Comparison of ENCODE assay signal across 10 cellular contexts in genomic region chr9:114288233-114289051, GRCh38. TPM values are rescaled to one million over a fixed set of nuclear protein-coding genes. Genes with fewer than 3 reads are reported as not detected.
A peak's percentile ranks its signal among the peaks of the same experiment; 100 is the strongest.
DNase-seq lines count a peak whose midpoint lies in the region; ATAC-seq and TF ChIP-seq lines count a peak whose summit lies in the region.
"Had no signal": no experiment of that assay in that cellular context is flagged by ENCODE, and none has a peak within 500 bp of the region (broad histone marks: within the 10 kb centered on the region; RNA-seq: fewer than 3 reads in every experiment).

No MANE protein-coding gene starts in this region.

- peak overlapping the region; percentile 26 for H2BK15ac ChIP-seq in mesenchymal stem cell (ENCODE audit: low read depth, poor library complexity, severe bottlenecking)

- peak overlapping the region in 1 of 2 experiments; percentile 17 for H3K4ac ChIP-seq in mesenchymal stem cell (ENCODE audit: low read depth in 1 of 2, low read length in 2 of 2)

- peak; percentile 15 for DNase-seq in 8988T
- peak; percentile 67 for DNase-seq in HPDE6-E6E7 (ENCODE audit: extremely low spot score)
- DNase-seq in chondrocyte (ENCODE audit: low spot score), result peak; percentile 82
- peak; percentile 85 for DNase-seq in mesenchymal stem cell
- DNase-seq in cerebellar nuclear complex (lab: John Stamatoyannopoulos, UW), result no peak
- DNase-seq in NCI-H1417 treated with DMSO at 0.1 percent for 48 hours (lab: John Stamatoyannopoulos, UW), result no peak
- DNase-seq in T-helper 2 cell treated with Interferon-gamma antibody and Interleukin-4, amounts not matched to agents 5 μg/mL and 100 μg/mL, for 36 hours (ENCODE audit: low spot score), result no peak

- H3K79me1 ChIP-seq in mesenchymal stem cell (replicated peaks; ENCODE audit: low read length, poor library complexity, severe bottlenecking), result peaks cover 11% of the 10 kb centered on the region

- no peak for ATAC-seq in GM21737 (IDR thresholded peaks at IDR 0.05; ENCODE audit: unreplicated experiment)

- H2BK12ac ChIP-seq in mesenchymal stem cell (ENCODE audit: low read length in 2 of 2), result peak overlapping the region in 1 of 2 experiments; percentile 17

- no peaks in the 10 kb centered on the region for H3K27me3 ChIP-seq in mesenchymal stem cell (ENCODE audit: control insufficient read depth in 1 of 2, insufficient read depth in 1 of 2, low read length in 2 of 2)

- H3K23ac ChIP-seq in mesenchymal stem cell (ENCODE audit: low read length in 2 of 2), result no peak overlapping the region

- no peak overlapping the region for H3K14ac ChIP-seq in mesenchymal stem cell (ENCODE audit: low read length in 2 of 2)

- H3K27ac Mint-ChIP-seq in chondrocyte (ENCODE audit: unreplicated experiment), result peak overlapping the region; percentile 87
- no peak overlapping the region for H3K27ac Mint-ChIP-seq in T-helper 2 cell treated with Interferon-gamma antibody and Interleukin-4, amounts not matched to agents 5 μg/mL and 100 μg/mL, for 36 hours

- no peak overlapping the region for H3K4me2 ChIP-seq in mesenchymal stem cell (ENCODE audit: low read length, poor library complexity, severe bottlenecking)

- H3K4me3 ChIP-seq in mesenchymal stem cell (ENCODE audit: insufficient read depth in 1 of 2, low read depth in 1 of 2, low read length in 2 of 2), result no peak overlapping the region

- no peaks in the 10 kb centered on the region for H3K9me3 ChIP-seq in mesenchymal stem cell (ENCODE audit: control insufficient read depth, low read length)

- no peaks in the 10 kb centered on the region for H3K9me3 Mint-ChIP-seq in chondrocyte (ENCODE audit: low read depth)
- no peaks in the 10 kb centered on the region for H3K9me3 Mint-ChIP-seq in T-helper 2 cell treated with Interferon-gamma antibody and Interleukin-4, amounts not matched to agents 5 μg/mL and 100 μg/mL, for 36 hours

- H3K4me1 Mint-ChIP-seq in chondrocyte (ENCODE audit: low read depth), result peaks cover 45% of the 10 kb centered on the region
- H3K4me1 Mint-ChIP-seq in T-helper 2 cell treated with Interferon-gamma antibody and Interleukin-4, amounts not matched to agents 5 μg/mL and 100 μg/mL, for 36 hours (ENCODE audit: low read depth), result no peaks in the 10 kb centered on the region

- H2AK5ac ChIP-seq in mesenchymal stem cell (ENCODE audit: low read length, severe bottlenecking), result peak overlapping the region; percentile 77

- peak overlapping the region; percentile 21 for H2BK120ac ChIP-seq in mesenchymal stem cell (ENCODE audit: low read depth, low read length)

- no peak overlapping the region for H2AFZ ChIP-seq in mesenchymal stem cell (ENCODE audit: low read depth, low read length)

- no peak overlapping the region for H4K91ac ChIP-seq in mesenchymal stem cell (ENCODE audit: low read length)

- peak overlapping the region; percentile 68 for H3K27ac ChIP-seq in mesenchymal stem cell (ENCODE audit: low read length, poor library complexity, severe bottlenecking)

- H3K9ac ChIP-seq in mesenchymal stem cell (ENCODE audit: low read length), result peak overlapping the region; percentile 15

- peaks cover 7 to 54% of the 10 kb centered on the region in 2 experiments for H3K36me3 ChIP-seq in mesenchymal stem cell (ENCODE audit: control insufficient read depth in 1 of 2, insufficient read depth in 2 of 2, low read depth in 1 of 2, low read length in 2 of 2)

- H3K27me3 Mint-ChIP-seq in chondrocyte (ENCODE audit: low read depth), result no peaks in the 10 kb centered on the region
- peaks cover 6% of the 10 kb centered on the region for H3K27me3 Mint-ChIP-seq in T-helper 2 cell treated with Interferon-gamma antibody and Interleukin-4, amounts not matched to agents 5 μg/mL and 100 μg/mL, for 36 hours (ENCODE audit: low read depth)

- TF ChIP-seq CTCF in chondrocyte (IDR thresholded peaks at IDR 0.05), result peak; percentile 25

- H2BK5ac ChIP-seq in mesenchymal stem cell (ENCODE audit: low read depth, low read length, poor library complexity, severe bottlenecking), result peak overlapping the region; percentile 71

- H3K18ac ChIP-seq in mesenchymal stem cell (ENCODE audit: low read depth in 1 of 2, low read length in 2 of 2), result no peak overlapping the region

- peaks cover 65% of the 10 kb centered on the region for H3K4me1 ChIP-seq in mesenchymal stem cell (ENCODE audit: control insufficient read depth, insufficient read depth, low read depth, low read length)

- no peak overlapping the region for H3K4me3 Mint-ChIP-seq in chondrocyte (ENCODE audit: unreplicated experiment)
- no peak overlapping the region for H3K4me3 Mint-ChIP-seq in T-helper 2 cell treated with Interferon-gamma antibody and Interleukin-4, amounts not matched to agents 5 μg/mL and 100 μg/mL, for 36 hours

- 68% methylated on average over 23 of the region's 23 CpGs for WGBS in mesenchymal stem cell

- H3K36me3 Mint-ChIP-seq in chondrocyte (ENCODE audit: low read depth), result peaks cover 22% of the 10 kb centered on the region
- no peaks in the 10 kb centered on the region for H3K36me3 Mint-ChIP-seq in T-helper 2 cell treated with Interferon-gamma antibody and Interleukin-4, amounts not matched to agents 5 μg/mL and 100 μg/mL, for 36 hours (ENCODE audit: low read depth)

- no peak overlapping the region for H4K8ac ChIP-seq in mesenchymal stem cell (ENCODE audit: low read length)

RNA-seq across cellular contexts. Expression of gene ORM1, which starts 34.5 kb away (rescaled TPM):
- total RNA-seq in chondrocyte, result not detected in 3 replicates
- polyA plus RNA-seq in mesenchymal stem cell (2013, experiment 1 of 2), result not detected
- not detected for polyA plus RNA-seq in mesenchymal stem cell (2013, experiment 2 of 2)
- total RNA-seq: temporal lobe had no signal

RNA-seq across cellular contexts. Expression of gene ORM2, which starts 41.2 kb away (rescaled TPM):
- not detected in 3 replicates for total RNA-seq in chondrocyte
- polyA plus RNA-seq in mesenchymal stem cell (2013, experiment 1 of 2), result not detected
- polyA plus RNA-seq in mesenchymal stem cell (2013, experiment 2 of 2), result not detected
- total RNA-seq: skeletal muscle tissue, temporal lobe had no signal

Comparison
In these comparisons a context has a peak if more than half of its experiments do, and no peak if none do; other contexts are left out.
1. DNase-seq: peak in 8988T (single experiment), HPDE6-E6E7 (single experiment), chondrocyte (single experiment) and mesenchymal stem cell (single experiment); none in cerebellar nuclear complex (0 of 2), NCI-H1417 treated with DMSO at 0.1 percent for 48 hours (single experiment) and T-helper 2 cell treated with Interferon-gamma antibody and Interleukin-4, amounts not matched to agents 5 μg/mL and 100 μg/mL, for 36 hours (single experiment).